8 cellular contexts compared by ENCODE assay signal in the genomic region with DNA sequence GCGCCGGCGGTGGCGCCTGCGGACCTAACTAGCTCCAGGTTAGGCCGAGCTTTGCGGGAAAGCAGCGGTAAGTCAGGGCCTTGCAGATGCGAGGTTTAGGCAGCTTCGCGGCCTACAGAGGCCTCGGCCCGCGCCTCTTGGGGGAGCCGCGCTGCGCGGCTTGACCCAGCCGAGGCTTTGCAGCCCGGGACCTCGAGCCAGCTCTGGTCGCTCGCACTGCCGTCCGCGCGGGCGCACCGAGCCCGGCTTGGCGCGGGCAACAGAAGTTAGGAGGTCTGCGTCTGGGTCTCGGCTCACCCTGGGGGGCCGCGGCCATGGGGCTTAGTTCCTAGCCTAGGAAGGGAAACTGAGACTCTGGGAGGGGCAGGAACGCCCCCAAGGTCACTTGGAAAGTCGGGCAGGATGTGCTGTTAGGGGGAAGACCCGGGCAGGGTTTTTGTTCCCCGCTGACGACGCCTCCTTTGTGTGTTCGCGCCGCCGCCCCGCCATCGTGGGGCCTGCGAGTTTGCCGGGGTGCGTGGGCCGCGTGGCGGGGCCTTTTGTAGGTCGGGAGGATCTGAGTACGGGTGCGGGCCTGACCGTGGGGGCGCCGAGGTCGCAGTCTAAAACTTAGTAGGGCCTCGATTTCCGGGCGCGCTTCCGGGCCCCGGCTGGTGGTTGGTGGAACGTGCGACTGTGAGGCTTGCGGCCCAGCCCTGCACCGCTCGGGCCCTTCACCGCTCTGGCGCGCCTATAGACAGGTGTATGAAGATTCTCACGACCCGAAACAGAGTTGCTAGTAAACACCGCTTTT. TPM values are rescaled to one million over a fixed set of nuclear protein-coding genes. Genes with fewer than 3 reads are reported as not detected.
DNase-seq lines count a peak whose midpoint lies in the region; ATAC-seq and TF ChIP-seq lines count a peak whose summit lies in the region.

No MANE protein-coding gene starts in this region.

- TF ChIP-seq POLR2A in Peyer's patch (IDR thresholded peaks at IDR 0.05) (peak in 1 of 2 donors; percentile 13), heart left ventricle (IDR thresholded peaks at IDR 0.05) (no peak)

- DNase-seq in AG04450 (ENCODE audit: low read depth, low spot score) (no peak), Peyer's patch (peak; percentile 79 to 90 (median 80)), heart left ventricle (peak; percentile 34 to 77 (median 53)), retinal pigment epithelial cell (ENCODE audit: low read depth) (no peak), aorta (peak; percentile 66 to 82)
- DNase-seq in activated naive CD4-positive, alpha-beta T cell (lab: John Stamatoyannopoulos, UW) = peak; percentile 29 to 66 (median 52)

- intact Hi-C loops in heart left ventricle (cut with DNase I) = loop anchor here in 8 of 10 donors (2.0 to 10.0 kb wide), 6 partner anchors 13 to 245 kb away; a partner anchor contains a TSS
- intact Hi-C loops in aorta (cut with DNase I) = loop anchor here (5.0 to 10.0 kb wide), 2 partner anchors 215 to 247 kb away; no protein-coding TSS in a partner anchor

- H3K4me1 ChIP-seq in Peyer's patch (peaks cover 0 to 37% (median 7%) of the 10 kb centered on the region in 4 donors), heart left ventricle (peaks cover 6 to 37% (median 24%) of the 10 kb centered on the region in 12 donors), aorta (ENCODE audit: control insufficient read depth in 1 of 2, insufficient read depth in 2 of 2, low read length in 2 of 2) (peaks cover 0 to 3% of the 10 kb centered on the region in 2 donors)

- H3K27ac ChIP-seq in AG04450 (ENCODE audit: low read depth, low read length) (peak overlapping the region; percentile 77), Peyer's patch (peak overlapping the region; percentile 89 to 94 (median 92)), heart left ventricle (peak overlapping the region; percentile 85 to 98 (median 93)), aorta (ENCODE audit: low read depth in 1 of 2, low read length in 2 of 2) (peak overlapping the region in 1 of 2 donors; percentile 6)

- no peaks in the 10 kb centered on the region for H3K27me3 ChIP-seq in AG04450 (ENCODE audit: control insufficient read depth, insufficient read depth, low read length)
- H3K27me3 ChIP-seq in Peyer's patch = no peaks in the 10 kb centered on the region
- no peaks in the 10 kb centered on the region for H3K27me3 ChIP-seq in heart left ventricle
- no peaks in the 10 kb centered on the region for H3K27me3 ChIP-seq in aorta (ENCODE audit: control insufficient read depth in 1 of 2, insufficient read depth in 2 of 2, low read length in 1 of 2)

- H3K4me3 ChIP-seq in AG04450 (ENCODE audit: low read depth, low read length) (peak overlapping the region; percentile 89), Peyer's patch (peak overlapping the region; percentile 71 to 86 (median 77)), heart left ventricle (peak overlapping the region; percentile 71 to 100 (median 91)), retinal pigment epithelial cell (ENCODE audit: low read length) (peak overlapping the region; percentile 91), aorta (ENCODE audit: low read length in 2 of 2) (peak overlapping the region; percentile 79 to 87)

- TF ChIP-seq CTCF in AG04450 (IDR thresholded peaks at IDR 0.05; ENCODE audit: low read depth, low read length) = no peak
- TF ChIP-seq CTCF in Peyer's patch (IDR thresholded peaks at IDR 0.05) = peak in 2 of 6 experiments; percentile 5 to 17
- peak in 1 of 12 donors; percentile 1 for TF ChIP-seq CTCF in heart left ventricle (IDR thresholded peaks at IDR 0.05)
- TF ChIP-seq CTCF in retinal pigment epithelial cell (conservative IDR thresholded peaks at IDR 0.05; ENCODE audit: low read depth, low read length) = no peak

- H3K36me3 ChIP-seq in Peyer's patch (peaks cover 0 to 17% (median 0%) of the 10 kb centered on the region in 3 donors), heart left ventricle (peaks cover 0 to 33% (median 18%) of the 10 kb centered on the region in 9 donors), aorta (ENCODE audit: control insufficient read depth in 1 of 2, insufficient read depth in 2 of 2, low read length in 1 of 2) (no peaks in the 10 kb centered on the region)

- ATAC-seq in GM18858 (IDR thresholded peaks at IDR 0.05; ENCODE audit: unreplicated experiment) = peak; percentile 32
- ATAC-seq in HG03064 (IDR thresholded peaks at IDR 0.05; ENCODE audit: low read depth, unreplicated experiment) = peak; percentile 47
- ATAC-seq in heart left ventricle = peak; percentile 18 to 56 (median 54)
- ATAC-seq in aorta (ENCODE audit: low FRiP score) = peak; percentile 69

- 0 to 1% (median 0%) methylated on average over 34 to 78 of the region's 78 CpGs for WGBS in heart left ventricle, 4 donors
- 0% methylated on average over 75 to 78 of the region's 78 CpGs for WGBS in aorta, 2 donors

- CTCF ChIA-PET in AG04450 (lab: Charles Lee) = no interaction called here

- POLR2A ChIA-PET in AG04450 (lab: Yijun Ruan, JAX) = interaction anchor here (0.5 to 1.9 kb wide), 8 partner anchors 51 to 227 kb away, joined by 3 to 8 read pairs (median 4); a partner anchor contains a TSS

- H3K9me3 ChIP-seq in AG04450 (ENCODE audit: control insufficient read depth, insufficient read depth, low read length) (peaks cover 5% of the 10 kb centered on the region), Peyer's patch (no peaks in the 10 kb centered on the region), heart left ventricle (no peaks in the 10 kb centered on the region), aorta (ENCODE audit: control insufficient read depth, low read length) (no peaks in the 10 kb centered on the region)

RNA-seq across cellular contexts. Expression of a gene that starts 0.5 kb away (rescaled TPM):
- polyA plus RNA-seq in AG04450 (2011; rRNA removed) (83.1 and 95.4 TPM in 2 replicates), heart left ventricle (10 to 100 TPM; 10.6 to 36.3 TPM), aorta (10 to 100 TPM; 18.9 to 21.1 TPM)
- 84.3 and 91.9 TPM in 2 replicates for polyA minus RNA-seq in AG04450 (2011; rRNA and poly(A)+ RNA removed)
- total RNA-seq in Peyer's patch (10 to 100 TPM; 42.2 to 99.0 (median 50.1) TPM), heart left ventricle (10 to 100 TPM; 24.3 to 45.7 (median 30.8) TPM), aorta (10 to 100 TPM; 50.7 to 52.5 TPM)

RNA-seq across cellular contexts. Expression of a gene that starts 50.6 kb away (rescaled TPM):
- not detected in 2 replicates for polyA plus RNA-seq in AG04450 (2011; rRNA removed)
- polyA minus RNA-seq in AG04450 (2011; rRNA and poly(A)+ RNA removed) = not detected in 2 replicates
- 1 to 10 TPM in 1 of 4 donors, under 1 TPM in 1, not detected in 2; 0.80 to 1.2 TPM for total RNA-seq in Peyer's patch
- total RNA-seq in heart left ventricle = not detected
- not detected for polyA plus RNA-seq in heart left ventricle
- total RNA-seq in aorta = under 1 TPM in 1 of 2 donors, not detected in 1; 0.13 TPM
- not detected for polyA plus RNA-seq in aorta

RNA-seq across cellular contexts. Expression of a gene that starts 50.9 kb away (rescaled TPM):
- 2.2 and 3.1 TPM in 2 replicates for polyA plus RNA-seq in AG04450 (2011; rRNA removed)
- polyA minus RNA-seq in AG04450 (2011; rRNA and poly(A)+ RNA removed) = 1.4 and 3.5 TPM in 2 replicates
- 100 to 1,000 TPM in 1 of 4 donors, 10 to 100 TPM in 3; 20.6 to 153 (median 63.2) TPM for total RNA-seq in Peyer's patch
- total RNA-seq in heart left ventricle = 10 to 100 TPM in 2 of 9 donors, 1 to 10 TPM in 7; 2.6 to 11.9 (median 5.6) TPM
- polyA plus RNA-seq in heart left ventricle = 1 to 10 TPM; 4.3 to 5.0 TPM
- total RNA-seq in aorta = 10 to 100 TPM; 10.8 to 25.9 TPM
- 10 to 100 TPM in 1 of 2 donors, 1 to 10 TPM in 1; 7.0 to 14.3 TPM for polyA plus RNA-seq in aorta

Comparison
In these comparisons a context has a peak if more than half of its experiments do, and no peak if none do; other contexts are left out.
1. DNase-seq: peak in Peyer's patch (3 of 3), activated naive CD4-positive, alpha-beta T cell (4 of 4), heart left ventricle (5 of 5) and aorta (2 of 2); none in AG04450 (single experiment) and retinal pigment epithelial cell (single experiment).
2. Peak in every context shown above with its lines, with median percentiles within 50 percentile points of each other: H3K4me3 ChIP-seq and ATAC-seq.